20 cellular contexts compared by ENCODE assay signal in genomic region chr13:111486331-111486730, GRCh38.
"Had no signal": no experiment of that assay in that cellular context is flagged by ENCODE, and none has a peak within 500 bp of the region (broad histone marks: within the 10 kb centered on the region; RNA-seq: fewer than 3 reads in every experiment).

No MANE protein-coding gene starts in this region.

- H3K27ac ChIP-seq: adrenal gland, PC-9 had no signal

- DNase-seq: activated CD4-positive, alpha-beta memory T cell treated with anti-CD3 and anti-CD28 coated beads, Interleukin-2, amount 10 ng/mL, durations not matched to agents 7 days and 5 days; activated CD4-positive, alpha-beta T cell treated with anti-CD3 and anti-CD28 coated beads, Interleukin-2, amount 10 ng/mL, durations not matched to agents 7 days and 5 days; activated CD4-positive, CD25-positive, alpha-beta regulatory T cell; activated naive CD4-positive, alpha-beta T cell treated with anti-CD3 and anti-CD28 coated beads, Interleukin-2, amount 50 U/mL, for 16 hours; activated naive CD8-positive, alpha-beta T cell treated with anti-CD3 and anti-CD28 coated beads, Interleukin-2, amount 10 ng/mL, durations not matched to agents 7 days and 5 days; activated T-cell treated with anti-CD3 and anti-CD28 coated beads, Interleukin-2, amount 50 U/mL, for 48 hours; anterior cingulate cortex; KG1; NCI-H1048; NCI-H146; NCI-H187 treated with DMSO at 0.1 percent for 48 hours; NCI-H2081 treated with DMSO at 0.1 percent for 48 hours; NCI-H446; NCI-H524; PC-9; SIG-M5; T-helper 17 cell; T1000 had no signal

- ATAC-seq: activated T-helper 17 cell treated with anti-CD3 and anti-CD28 coated beads, Interleukin-2, amount 50 U/mL, for 72 hours; T-helper 17 cell had no signal

- H3K27me3 ChIP-seq: adrenal gland had no signal

- H3K36me3 ChIP-seq: adrenal gland had no signal

- H3K4me3 ChIP-seq: adrenal gland, PC-9 had no signal

- H3K4me1 ChIP-seq: adrenal gland had no signal
